In the genomic region with DNA sequence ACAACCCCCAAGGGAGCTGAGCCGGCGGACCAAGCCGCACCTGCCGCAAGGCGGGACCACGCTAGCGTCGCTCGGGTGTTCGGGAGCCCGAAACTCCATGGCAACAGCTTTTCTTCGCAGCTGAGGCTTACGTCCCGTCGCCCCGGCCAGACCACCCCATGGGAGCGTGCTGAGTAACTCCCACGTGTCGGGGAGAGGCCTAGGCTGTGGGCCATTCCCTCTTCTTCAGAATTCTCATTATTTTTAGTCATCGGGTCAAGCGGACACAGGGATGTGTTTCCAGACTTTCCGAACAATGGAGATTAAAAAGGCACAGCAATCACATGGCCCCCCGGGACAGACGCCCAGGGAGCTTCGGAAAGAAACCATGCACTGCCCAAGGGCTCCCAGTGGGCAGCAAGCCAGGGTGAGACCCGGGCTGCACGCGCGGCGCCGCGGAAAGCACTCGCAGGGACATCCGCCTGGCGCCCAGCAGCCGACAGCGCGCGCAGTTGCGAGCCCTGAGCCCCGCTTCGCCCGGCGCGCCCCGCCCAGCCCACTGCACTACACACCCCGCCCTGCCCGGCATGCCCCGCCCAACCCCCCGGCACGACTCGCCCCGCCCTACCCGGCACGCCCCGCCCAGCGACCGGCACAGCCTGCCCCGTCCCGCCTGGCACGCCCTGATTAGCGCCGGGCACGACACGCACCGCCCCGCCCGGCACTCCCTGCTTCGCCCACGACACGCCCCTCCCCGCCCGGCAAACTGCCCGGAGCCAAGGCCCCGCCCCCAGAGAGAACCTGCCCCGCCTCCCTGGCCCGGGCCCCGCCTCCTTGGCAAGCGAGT, we compare ENCODE assay signal across 1 cellular context.
TF ChIP-seq lines count a peak whose summit lies in the region.

No MANE protein-coding gene starts in this region.

TF ChIP-seq in HCT116, 20 proteins besides CTCF, POLR2A, EP300 and RAD21 (continued from another document):
- TF ChIP-seq EGR1 (IDR thresholded peaks at IDR 0.05; ENCODE audit: low read depth), result peak; percentile 41; the same call in 1 of the 2 replicates
- TF ChIP-seq FOSL1 (IDR thresholded peaks at IDR 0.05; ENCODE audit: low read depth), result no peak
- TF ChIP-seq YY1 (IDR thresholded peaks at IDR 0.05; ENCODE audit: extremely low read depth, insufficient replicate concordance, low read depth, low read length), result no peak
- peak; percentile 62; the same call in 1 of the 2 replicates for TF ChIP-seq CBX3 (IDR thresholded peaks at IDR 0.05; ENCODE audit: low read depth)
- no peak for TF ChIP-seq SRF (IDR thresholded peaks at IDR 0.05; ENCODE audit: low read depth)
- TF ChIP-seq, protein P1, sequence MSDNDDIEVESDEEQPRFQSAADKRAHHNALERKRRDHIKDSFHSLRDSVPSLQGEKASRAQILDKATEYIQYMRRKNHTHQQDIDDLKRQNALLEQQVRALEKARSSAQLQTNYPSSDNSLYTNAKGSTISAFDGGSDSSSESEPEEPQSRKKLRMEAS (IDR thresholded peaks at IDR 0.05), result peak; percentile 78
